Comparison of ENCODE assay signal across 1 cellular context in the genomic region with DNA sequence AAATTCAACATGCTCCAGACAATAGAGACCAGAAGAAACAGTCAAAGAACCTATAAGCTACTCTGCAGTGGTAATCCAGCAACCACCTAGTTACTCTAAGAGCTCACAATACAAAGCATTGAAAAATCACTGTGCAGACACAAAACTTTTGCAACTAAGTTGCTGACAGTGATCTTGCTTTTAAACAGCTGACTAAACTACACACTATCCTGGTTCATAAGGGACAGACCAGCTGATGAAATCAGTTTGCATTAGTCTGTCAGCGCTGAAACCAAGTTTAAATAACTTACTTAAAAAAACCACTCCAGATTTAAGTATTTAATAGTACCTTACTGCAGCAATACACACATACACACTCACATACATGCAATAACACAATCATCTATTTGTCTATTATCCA.
A peak's percentile ranks its signal among the peaks of the same experiment; 100 is the strongest.
TF ChIP-seq lines count a peak whose summit lies in the region.

No MANE protein-coding gene starts in this region.

TF ChIP-seq in HepG2, 621 proteins besides CTCF, POLR2A, EP300 and RAD21:
- no peak for TF ChIP-seq ATF7-NPFF (CRISPR knock-in tag; IDR thresholded peaks at IDR 0.05; ENCODE audit: low read depth)
- no peak for TF ChIP-seq ZSCAN22 (CRISPR knock-in tag; IDR thresholded peaks at IDR 0.05)
- TF ChIP-seq ATM (IDR thresholded peaks at IDR 0.05; ENCODE audit: borderline replicate concordance) = no peak
- TF ChIP-seq, protein P1, sequence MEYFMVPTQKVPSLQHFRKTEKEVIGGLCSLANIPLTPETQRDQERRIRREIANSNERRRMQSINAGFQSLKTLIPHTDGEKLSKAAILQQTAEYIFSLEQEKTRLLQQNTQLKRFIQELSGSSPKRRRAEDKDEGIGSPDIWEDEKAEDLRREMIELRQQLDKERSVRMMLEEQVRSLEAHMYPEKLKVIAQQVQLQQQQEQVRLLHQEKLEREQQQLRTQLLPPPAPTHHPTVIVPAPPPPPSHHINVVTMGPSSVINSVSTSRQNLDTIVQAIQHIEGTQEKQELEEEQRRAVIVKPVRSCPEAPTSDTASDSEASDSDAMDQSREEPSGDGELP (IDR thresholded peaks at IDR 0.05; ENCODE audit: borderline replicate concordance, low read depth) = peak; percentile 49; the same call in 1 of the 2 replicates
- TF ChIP-seq ZNF577 (CRISPR knock-in tag; IDR thresholded peaks at IDR 0.05; ENCODE audit: borderline replicate concordance, low read depth) = no peak
- TF ChIP-seq, protein P2, sequence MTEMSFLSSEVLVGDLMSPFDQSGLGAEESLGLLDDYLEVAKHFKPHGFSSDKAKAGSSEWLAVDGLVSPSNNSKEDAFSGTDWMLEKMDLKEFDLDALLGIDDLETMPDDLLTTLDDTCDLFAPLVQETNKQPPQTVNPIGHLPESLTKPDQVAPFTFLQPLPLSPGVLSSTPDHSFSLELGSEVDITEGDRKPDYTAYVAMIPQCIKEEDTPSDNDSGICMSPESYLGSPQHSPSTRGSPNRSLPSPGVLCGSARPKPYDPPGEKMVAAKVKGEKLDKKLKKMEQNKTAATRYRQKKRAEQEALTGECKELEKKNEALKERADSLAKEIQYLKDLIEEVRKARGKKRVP (CRISPR knock-in tag; IDR thresholded peaks at IDR 0.05) = peak in 1 of 2 experiments; percentile 39; a peak in 1 of 4 replicates
- no peak for TF ChIP-seq IKZF4 (CRISPR knock-in tag; IDR thresholded peaks at IDR 0.05; ENCODE audit: borderline replicate concordance, low read depth, not compliant biosample characterization)
- TF ChIP-seq, protein P3, sequence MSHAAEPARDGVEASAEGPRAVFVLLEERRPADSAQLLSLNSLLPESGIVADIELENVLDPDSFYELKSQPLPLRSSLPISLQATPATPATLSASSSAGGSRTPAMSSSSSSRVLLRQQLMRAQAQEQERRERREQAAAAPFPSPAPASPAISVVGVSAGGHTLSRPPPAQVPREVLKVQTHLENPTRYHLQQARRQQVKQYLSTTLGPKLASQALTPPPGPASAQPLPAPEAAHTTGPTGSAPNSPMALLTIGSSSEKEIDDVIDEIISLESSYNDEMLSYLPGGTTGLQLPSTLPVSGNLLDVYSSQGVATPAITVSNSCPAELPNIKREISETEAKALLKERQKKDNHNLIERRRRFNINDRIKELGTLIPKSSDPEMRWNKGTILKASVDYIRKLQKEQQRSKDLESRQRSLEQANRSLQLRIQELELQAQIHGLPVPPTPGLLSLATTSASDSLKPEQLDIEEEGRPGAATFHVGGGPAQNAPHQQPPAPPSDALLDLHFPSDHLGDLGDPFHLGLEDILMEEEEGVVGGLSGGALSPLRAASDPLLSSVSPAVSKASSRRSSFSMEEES (CRISPR knock-in tag; IDR thresholded peaks at IDR 0.05) = no peak
- no peak for TF ChIP-seq ZNF24 (IDR thresholded peaks at IDR 0.05)
